ENCODE assay signal across 24 cellular contexts in genomic region chr10:117661316-117661715, GRCh38.
"Had no signal": no experiment of that assay in that cellular context is flagged by ENCODE, and none has a peak within 500 bp of the region (broad histone marks: within the 10 kb centered on the region; RNA-seq: fewer than 3 reads in every experiment).

No MANE protein-coding gene starts in this region.

- DNase-seq: colonic mucosa; cortex of kidney; dermis blood vessel endothelial cell; dorsolateral prefrontal cortex; effector CD4-positive, alpha-beta T cell; effector CD8-positive, alpha-beta T cell; effector memory CD4-positive, alpha-beta T cell; effector memory CD8-positive, alpha-beta T cell; endodermal cell; erythroblast; esophagus squamous epithelium; foreskin fibroblast; foreskin keratinocyte; foreskin melanocyte; gastrocnemius medialis; glutamatergic neuron; heart left ventricle; heart right ventricle had no signal

- H3K4me1 Mint-ChIP-seq: endodermal cell had no signal

- H3K27ac ChIP-seq: colonic mucosa, coronary artery, dorsolateral prefrontal cortex, epithelial cell of prostate, esophagus muscularis mucosa, esophagus squamous epithelium, foreskin keratinocyte, gastrocnemius medialis, gastroesophageal sphincter, heart left ventricle, heart right ventricle had no signal

- H3K36me3 ChIP-seq: colonic mucosa, esophagus muscularis mucosa, esophagus squamous epithelium, gastrocnemius medialis, gastroesophageal sphincter, heart left ventricle, heart right ventricle had no signal

- H3K4me1 ChIP-seq: colonic mucosa, esophagus muscularis mucosa, esophagus squamous epithelium, foreskin keratinocyte, gastrocnemius medialis, gastroesophageal sphincter, heart left ventricle, heart right ventricle had no signal

- H3K27me3 Mint-ChIP-seq: dendritic cell treated with granulocyte-macrophage colony-stimulating factor and Interleukin-4, amounts not matched to agents 40 ng/mL and 50 ng/mL, for 4 days had no signal

- H3K9me3 Mint-ChIP-seq: dendritic cell treated with granulocyte-macrophage colony-stimulating factor and Interleukin-4, amounts not matched to agents 40 ng/mL and 50 ng/mL, for 4 days; effector memory CD8-positive, alpha-beta T cell; endodermal cell had no signal

- H3K4me3 ChIP-seq: colonic mucosa, coronary artery, dorsolateral prefrontal cortex, esophagus muscularis mucosa, esophagus squamous epithelium, gastrocnemius medialis, gastroesophageal sphincter, heart left ventricle, heart right ventricle had no signal

- H3K9me3 ChIP-seq: colonic mucosa, esophagus muscularis mucosa, esophagus squamous epithelium, gastrocnemius medialis, gastroesophageal sphincter, heart left ventricle, heart right ventricle had no signal

- ATAC-seq: effector memory CD8-positive, alpha-beta T cell; esophagus mucosa; foreskin keratinocyte; gastrocnemius medialis; gastroesophageal sphincter; heart left ventricle; heart right ventricle had no signal

- H3K27me3 ChIP-seq: colonic mucosa, esophagus muscularis mucosa, esophagus squamous epithelium, gastrocnemius medialis, gastroesophageal sphincter, heart left ventricle had no signal

- H3K27ac Mint-ChIP-seq: dendritic cell treated with granulocyte-macrophage colony-stimulating factor and Interleukin-4, amounts not matched to agents 40 ng/mL and 50 ng/mL, for 4 days; effector memory CD8-positive, alpha-beta T cell; endodermal cell had no signal

- H3K4me3 Mint-ChIP-seq: dendritic cell treated with granulocyte-macrophage colony-stimulating factor and Interleukin-4, amounts not matched to agents 40 ng/mL and 50 ng/mL, for 4 days; effector memory CD8-positive, alpha-beta T cell; endodermal cell had no signal
